Comparison of ENCODE assay signal across 11 cellular contexts in genomic region chr2:231684314-231685223, GRCh38. TPM values are rescaled to one million over a fixed set of nuclear protein-coding genes. Genes with fewer than 3 reads are reported as not detected.
DNase-seq lines count a peak whose midpoint lies in the region; ATAC-seq and TF ChIP-seq lines count a peak whose summit lies in the region.
"Had no signal": no experiment of that assay in that cellular context is flagged by ENCODE, and none has a peak within 500 bp of the region (broad histone marks: within the 10 kb centered on the region; RNA-seq: fewer than 3 reads in every experiment).

No MANE protein-coding gene starts in this region.

- no peak overlapping the region for H3K27ac Mint-ChIP-seq in activated T-helper 17 cell treated with anti-CD3 and anti-CD28 coated beads, Interleukin-2, amount 50 U/mL, for 72 hours

- H3K23ac ChIP-seq in mesendoderm (ENCODE audit: low read length) = no peak overlapping the region

- no peak overlapping the region for H3K9ac ChIP-seq in mesendoderm (ENCODE audit: low read length)
- no peak overlapping the region for H3K9ac ChIP-seq in PC-3 (ENCODE audit: low read length)

- H4K20me1 ChIP-seq in PC-3 (ENCODE audit: low read length) = no peaks in the 10 kb centered on the region

- no peak overlapping the region for H2AK5ac ChIP-seq in mesendoderm (ENCODE audit: low read length)

- CTCF ChIA-PET in PC-3 (lab: Charles Lee) = interaction anchor here (0.6 kb wide), 1 partner anchor 10 kb away, joined by 3 read pairs; no protein-coding TSS in a partner anchor

- no peaks in the 10 kb centered on the region for H3K27me3 ChIP-seq in mesendoderm (ENCODE audit: insufficient read depth, low read length, poor library complexity)
- no peaks in the 10 kb centered on the region for H3K27me3 ChIP-seq in PC-3 (ENCODE audit: low read length)

- H3K4ac ChIP-seq in mesendoderm (ENCODE audit: low read depth, low read length) = no peak overlapping the region

- H3K36me3 ChIP-seq in mesendoderm (ENCODE audit: control insufficient read depth, insufficient read depth, low read length) = no peaks in the 10 kb centered on the region
- no peaks in the 10 kb centered on the region for H3K36me3 ChIP-seq in PC-3 (ENCODE audit: low read depth, low read length)

- H3K4me2 ChIP-seq in mesendoderm (ENCODE audit: low read length) (no peak overlapping the region), PC-3 (ENCODE audit: low read length) (no peak overlapping the region)

- H3K4me3 ChIP-seq in mesendoderm (ENCODE audit: low read length) (no peak overlapping the region), PC-3 (ENCODE audit: low read length) (no peak overlapping the region)

- no peak overlapping the region for H3K18ac ChIP-seq in mesendoderm (ENCODE audit: low read length)

- H2AFZ ChIP-seq in PC-3 (ENCODE audit: low read length) = no peak overlapping the region

- no peaks in the 10 kb centered on the region for H3K79me1 ChIP-seq in mesendoderm (ENCODE audit: low read length)

- H3K4me1 ChIP-seq in mesendoderm (ENCODE audit: control insufficient read depth, low read depth, low read length) = peaks cover 9% of the 10 kb centered on the region
- peaks cover 11% of the 10 kb centered on the region for H3K4me1 ChIP-seq in PC-3 (ENCODE audit: insufficient read depth, low read length)

- H3K27me3 Mint-ChIP-seq in activated T-helper 17 cell treated with anti-CD3 and anti-CD28 coated beads, Interleukin-2, amount 50 U/mL, for 72 hours = peaks cover 14% of the 10 kb centered on the region

- H3K27ac ChIP-seq in mesendoderm (ENCODE audit: low read depth, low read length) (no peak overlapping the region), PC-3 (ENCODE audit: low read length) (no peak overlapping the region)

- no peaks in the 10 kb centered on the region for H3K36me3 Mint-ChIP-seq in activated T-helper 17 cell treated with anti-CD3 and anti-CD28 coated beads, Interleukin-2, amount 50 U/mL, for 72 hours (ENCODE audit: low read depth)
- H3K36me3 Mint-ChIP-seq: naive thymus-derived CD8-positive, alpha-beta T cell had no signal

- H3K9me2 ChIP-seq in PC-3 (replicated peaks; ENCODE audit: low read length) = no peaks in the 10 kb centered on the region

- WGBS in mesendoderm (ENCODE audit: extremely low coverage, insufficient coverage, low lambda C conversion rate) = no CpG with 5 or more reads among the region's 22 CpGs

- H4K5ac ChIP-seq in mesendoderm (ENCODE audit: low read length) = no peak overlapping the region

- H3K4me3 Mint-ChIP-seq in activated T-helper 17 cell treated with anti-CD3 and anti-CD28 coated beads, Interleukin-2, amount 50 U/mL, for 72 hours = no peak overlapping the region
- H3K4me3 Mint-ChIP-seq: naive thymus-derived CD8-positive, alpha-beta T cell had no signal

- H3K56ac ChIP-seq in mesendoderm (ENCODE audit: low read length) = peak overlapping the region; percentile 75

- peak; percentile 93 for DNase-seq in DMS 273 (lab: John Stamatoyannopoulos, UW; ENCODE audit: unreplicated experiment)
- DNase-seq in NCI-H1694 (lab: John Stamatoyannopoulos, UW) = peak; percentile 61
- peak; percentile 24 to 92 (median 80) for DNase-seq in amygdala (lab: John Stamatoyannopoulos, UW)
- DNase-seq in mesendoderm = no peak
- no peak for DNase-seq in ACHN
- DNase-seq in PC-3 = no peak
- DNase-seq: activated effector memory CD4-positive, alpha-beta T cell treated with anti-CD3 and anti-CD28 coated beads, Interleukin-2, amount 50 U/mL, for 16 hours; KG1; naive thymus-derived CD8-positive, alpha-beta T cell had no signal

- no peak overlapping the region for H2BK15ac ChIP-seq in mesendoderm (replicated peaks; ENCODE audit: low read depth)

- ATAC-seq in PC-3 (no peak), GM18511 (IDR thresholded peaks at IDR 0.05; ENCODE audit: unreplicated experiment) (no peak)
- ATAC-seq in activated T-helper 17 cell treated with anti-CD3 and anti-CD28 coated beads, Interleukin-2, amount 50 U/mL, for 72 hours (replicated peaks) = no peak

- H3K4me1 Mint-ChIP-seq in activated T-helper 17 cell treated with anti-CD3 and anti-CD28 coated beads, Interleukin-2, amount 50 U/mL, for 72 hours = no peaks in the 10 kb centered on the region

- H2BK120ac ChIP-seq in mesendoderm (ENCODE audit: low read depth, low read length) = no peak overlapping the region

- in situ Hi-C loops in ACHN (cut with HindIII; ENCODE audit: low pct_ligation_motif_present, low pct_unique_long_range_greater_than_20kb, low sequenced_read_pairs) = no loop called here

- H4K8ac ChIP-seq in mesendoderm (ENCODE audit: low read depth, low read length) = no peak overlapping the region

- TF ChIP-seq CTCF in PC-3 (conservative IDR thresholded peaks at IDR 0.05; ENCODE audit: low read depth, low read length) = no peak

- H3K9me3 Mint-ChIP-seq in activated T-helper 17 cell treated with anti-CD3 and anti-CD28 coated beads, Interleukin-2, amount 50 U/mL, for 72 hours = no peaks in the 10 kb centered on the region
- H3K9me3 Mint-ChIP-seq: naive thymus-derived CD8-positive, alpha-beta T cell had no signal

- no peak overlapping the region for H2BK5ac ChIP-seq in mesendoderm (ENCODE audit: low read length)

- POLR2A ChIA-PET in PC-3 (lab: Charles Lee; ENCODE audit: unreplicated experiment) = no interaction called here

- H3F3A ChIP-seq in PC-3 (ENCODE audit: low read length, unreplicated experiment) = no peaks in the 10 kb centered on the region

- H3K79me2 ChIP-seq in mesendoderm (ENCODE audit: control insufficient read depth, insufficient read depth, low read length) = no peaks in the 10 kb centered on the region
- no peaks in the 10 kb centered on the region for H3K79me2 ChIP-seq in PC-3 (ENCODE audit: low read length)

- BruUV-seq in PC-3 (replicated peaks; lab: Mats Ljungman, UMichigan) = no TSS peak

- intact Hi-C loops in PC-3 (cut with micrococcal nuclease) = no loop called here

- no peaks in the 10 kb centered on the region for H3K9me3 ChIP-seq in PC-3 (ENCODE audit: low read length)

RNA-seq across cellular contexts. Expression of gene PTMA, which starts 23.8 kb away (rescaled TPM):
- polyA plus RNA-seq in mesendoderm (2013, experiment 1 of 2) = 4,557 TPM
- 4,676 TPM for polyA plus RNA-seq in mesendoderm (2013, experiment 2 of 2)
- 1,625 and 2,032 TPM in 2 replicates for total RNA-seq in PC-3 (2014; rRNA removed)
- total RNA-seq in activated T-helper 17 cell treated with anti-CD3 and anti-CD28 coated beads, Interleukin-2, amount 50 U/mL, for 72 hours = 1,000 to 10,000 TPM; 1,439 to 1,845 TPM

Comparison
In these comparisons a context has a peak if more than half of its experiments do, and no peak if none do; other contexts are left out.
1. DNase-seq: peak in DMS 273 (single experiment), NCI-H1694 (single experiment) and amygdala (56 of 56); none in mesendoderm (single experiment), ACHN (single experiment) and PC-3 (single experiment).